In the genomic region with DNA sequence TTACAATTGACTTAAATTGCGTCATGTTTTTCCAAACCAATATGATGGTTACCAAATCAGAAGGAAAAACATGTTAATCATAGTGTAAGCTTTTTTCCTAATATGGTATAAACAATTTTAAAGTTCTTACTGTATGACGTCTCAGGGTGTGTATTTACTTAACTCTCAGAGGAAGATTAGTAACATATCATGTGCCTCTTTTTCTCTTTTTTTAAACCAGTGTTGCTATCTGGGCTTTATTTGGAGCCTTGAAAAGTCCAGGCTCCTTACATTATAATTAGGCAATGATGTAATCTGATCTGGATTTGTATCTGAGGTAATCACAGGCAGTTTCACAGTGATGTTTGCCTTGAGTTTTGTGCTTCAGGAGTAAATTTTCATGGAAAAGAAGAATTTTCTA, we compare ENCODE assay signal across 13 cellular contexts. TPM values are rescaled to one million over a fixed set of nuclear protein-coding genes. Genes with fewer than 3 reads are reported as not detected.
DNase-seq lines count a peak whose midpoint lies in the region; ATAC-seq, FAIRE-seq and TF ChIP-seq lines count a peak whose summit lies in the region.
"Had no signal": no experiment of that assay in that cellular context is flagged by ENCODE, and none has a peak within 500 bp of the region (broad histone marks: within the 10 kb centered on the region; RNA-seq: fewer than 3 reads in every experiment).

No MANE protein-coding gene starts in this region.

- H3K27ac ChIP-seq in left ventricle myocardium inferior (replicated peaks) (no peak overlapping the region), astrocyte (ENCODE audit: low read depth, low read length) (peak overlapping the region; percentile 92), hepatocyte (peak overlapping the region; percentile 64), aorta (ENCODE audit: low read depth in 1 of 2, low read length in 2 of 2) (no peak overlapping the region)
- H3K27ac ChIP-seq: BLaER1 treated with 17β-estradiol and CSF1 and Interleukin-3, amounts not matched to agents 10 nM and 100 nM; neutrophil had no signal

- no peaks in the 10 kb centered on the region for H3K9me2 ChIP-seq in hepatocyte (replicated peaks; ENCODE audit: insufficient read depth)

- H3K9ac ChIP-seq in astrocyte (ENCODE audit: low read length): peak overlapping the region; percentile 70
- H3K9ac ChIP-seq: BLaER1 treated with 17β-estradiol and CSF1 and Interleukin-3, amounts not matched to agents 10 nM and 100 nM had no signal

- H3K4me2 ChIP-seq in astrocyte (ENCODE audit: low read length): peak overlapping the region; percentile 42
- H3K4me2 ChIP-seq in hepatocyte: no peak overlapping the region
- H3K4me2 ChIP-seq: BLaER1 treated with 17β-estradiol and CSF1 and Interleukin-3, amounts not matched to agents 10 nM and 100 nM had no signal

- peak; percentile 66 for ATAC-seq in Right ventricle myocardium superior (ENCODE audit: poor library complexity)
- peak; percentile 83 for ATAC-seq in aorta (ENCODE audit: low FRiP score)
- ATAC-seq in GM19467 (IDR thresholded peaks at IDR 0.05; ENCODE audit: unreplicated experiment): no peak
- ATAC-seq: T-cell had no signal

- FAIRE-seq in astrocyte (lab: Jason Lieb, UNC): peak; percentile 29

- H2AFZ ChIP-seq in astrocyte (ENCODE audit: low read depth, low read length) (no peak overlapping the region), hepatocyte (no peak overlapping the region)

- H3K4me3 ChIP-seq in left ventricle myocardium inferior (no peak overlapping the region), astrocyte (ENCODE audit: insufficient read depth, low read depth, low read length) (no peak overlapping the region), hepatocyte (no peak overlapping the region), aorta (ENCODE audit: low read length in 2 of 2) (no peak overlapping the region)
- H3K4me3 ChIP-seq: BLaER1 treated with 17β-estradiol and CSF1 and Interleukin-3, amounts not matched to agents 10 nM and 100 nM had no signal

- no peaks in the 10 kb centered on the region for H3K36me3 Mint-ChIP-seq in astrocyte (ENCODE audit: low read depth, unreplicated experiment)
- H3K36me3 Mint-ChIP-seq: T-cell had no signal

- intact Hi-C loops in Right ventricle myocardium superior (cut with DNase I) (no loop called here), left ventricle myocardium inferior (cut with micrococcal nuclease) (no loop called here), aorta (cut with DNase I) (no loop called here)

- H3K79me2 ChIP-seq in astrocyte (ENCODE audit: insufficient read depth, low read length) (no peaks in the 10 kb centered on the region), hepatocyte (no peaks in the 10 kb centered on the region)

- no peaks in the 10 kb centered on the region for H3K27me3 ChIP-seq in left ventricle myocardium inferior (ENCODE audit: low read depth)
- no peaks in the 10 kb centered on the region for H3K27me3 ChIP-seq in astrocyte (ENCODE audit: insufficient read depth, low read length)
- H3K27me3 ChIP-seq in hepatocyte: no peaks in the 10 kb centered on the region
- H3K27me3 ChIP-seq in aorta (ENCODE audit: control insufficient read depth in 1 of 2, insufficient read depth in 2 of 2, low read length in 1 of 2): no peaks in the 10 kb centered on the region
- H3K27me3 ChIP-seq: BLaER1 treated with 17β-estradiol and CSF1 and Interleukin-3, amounts not matched to agents 10 nM and 100 nM; neutrophil had no signal

- DNase-seq in Right ventricle myocardium superior (no peak), left ventricle myocardium inferior (no peak), astrocyte (ENCODE audit: low read depth) (peak; percentile 95), hepatocyte (ENCODE audit: low spot score) (peak; percentile 60), aorta (no peak), NOMO-1 treated with dmso at 0.1 percent for 144 hours (lab: John Stamatoyannopoulos, UW; ENCODE audit: unreplicated experiment) (no peak), G401 (ENCODE audit: low spot score) (no peak)
- DNase-seq: NCI-H2107, T-cell had no signal

- in situ Hi-C loops in G401 (cut with HindIII; ENCODE audit: low sequenced_read_pairs): no loop called here

- no peaks in the 10 kb centered on the region for H3K4me1 Mint-ChIP-seq in astrocyte (ENCODE audit: low read depth, unreplicated experiment)
- H3K4me1 Mint-ChIP-seq: central memory CD8-positive, alpha-beta T cell; T-cell had no signal

- no peak overlapping the region for H3K4me3 Mint-ChIP-seq in astrocyte (ENCODE audit: unreplicated experiment)
- H3K4me3 Mint-ChIP-seq: central memory CD8-positive, alpha-beta T cell; T-cell had no signal

- TF ChIP-seq CTCF in left ventricle myocardium inferior (IDR thresholded peaks at IDR 0.05; ENCODE audit: borderline replicate concordance) (no peak), astrocyte (IDR thresholded peaks at IDR 0.05; ENCODE audit: insufficient read depth, low read depth, low read length) (no peak), hepatocyte (IDR thresholded peaks at IDR 0.05; ENCODE audit: poor library complexity) (no peak)

- H3K27ac Mint-ChIP-seq in astrocyte (ENCODE audit: unreplicated experiment): peak overlapping the region; percentile 84
- H3K27ac Mint-ChIP-seq: T-cell had no signal

- H3K27me3 Mint-ChIP-seq in astrocyte (ENCODE audit: low read depth, unreplicated experiment): peaks cover 2% of the 10 kb centered on the region

- H3K9me3 ChIP-seq in left ventricle myocardium inferior (replicated peaks): no peaks in the 10 kb centered on the region
- H3K9me3 ChIP-seq in astrocyte (ENCODE audit: insufficient read depth, low read depth, low read length): no peaks in the 10 kb centered on the region
- no peaks in the 10 kb centered on the region for H3K9me3 ChIP-seq in hepatocyte (ENCODE audit: low read depth)
- no peaks in the 10 kb centered on the region for H3K9me3 ChIP-seq in aorta (ENCODE audit: control insufficient read depth, low read length)
- H3K9me3 ChIP-seq: neutrophil had no signal

- H3K9me3 Mint-ChIP-seq in astrocyte (ENCODE audit: unreplicated experiment): peaks cover 9% of the 10 kb centered on the region
- H3K9me3 Mint-ChIP-seq: central memory CD8-positive, alpha-beta T cell; T-cell had no signal

- WGBS in hepatocyte (ENCODE audit: low lambda C conversion rate, missing lambda C conversion rate): 9% methylated on average over 2 of the region's 2 CpGs
- 0 to 2% methylated on average over 2 of the region's 2 CpGs for WGBS in aorta, 2 donors

- H4K20me1 ChIP-seq in astrocyte (ENCODE audit: insufficient read depth, low read length) (no peaks in the 10 kb centered on the region), hepatocyte (ENCODE audit: insufficient read depth, poor library complexity, severe bottlenecking) (no peaks in the 10 kb centered on the region)
- H4K20me1 ChIP-seq: BLaER1 treated with 17β-estradiol and CSF1 and Interleukin-3, amounts not matched to agents 10 nM and 100 nM had no signal

- H3K36me3 ChIP-seq in left ventricle myocardium inferior: no peaks in the 10 kb centered on the region
- H3K36me3 ChIP-seq in astrocyte (ENCODE audit: insufficient read depth, low read length): no peaks in the 10 kb centered on the region
- no peaks in the 10 kb centered on the region for H3K36me3 ChIP-seq in hepatocyte (replicated peaks; ENCODE audit: insufficient read depth, low read depth)
- no peaks in the 10 kb centered on the region for H3K36me3 ChIP-seq in aorta (ENCODE audit: control insufficient read depth in 1 of 2, insufficient read depth in 2 of 2, low read length in 1 of 2)
- H3K36me3 ChIP-seq: BLaER1 treated with 17β-estradiol and CSF1 and Interleukin-3, amounts not matched to agents 10 nM and 100 nM; neutrophil had no signal

- no peaks in the 10 kb centered on the region for H3K4me1 ChIP-seq in left ventricle myocardium inferior
- peaks cover 11% of the 10 kb centered on the region for H3K4me1 ChIP-seq in astrocyte (ENCODE audit: insufficient read depth, low read length)
- no peaks in the 10 kb centered on the region for H3K4me1 ChIP-seq in hepatocyte (ENCODE audit: insufficient read depth)
- H3K4me1 ChIP-seq in aorta (ENCODE audit: control insufficient read depth in 1 of 2, insufficient read depth in 2 of 2, low read length in 2 of 2): no peaks in the 10 kb centered on the region
- H3K4me1 ChIP-seq: BLaER1 treated with 17β-estradiol and CSF1 and Interleukin-3, amounts not matched to agents 10 nM and 100 nM had no signal

RNA-seq across cellular contexts. Expression of a gene that starts 20.4 kb away (rescaled TPM):
- total RNA-seq in Right ventricle myocardium superior (10.8 TPM), left ventricle myocardium inferior (10.9 TPM), astrocyte (21.4 and 22.3 TPM in 2 replicates), hepatocyte (37.2 and 37.7 TPM in 2 replicates), aorta (10 to 100 TPM; 55.9 to 59.2 TPM)
- polyA plus RNA-seq in hepatocyte (15.5 and 20.2 TPM in 2 replicates), aorta (10 to 100 TPM; 24.8 to 47.1 TPM)
- total RNA-seq in G401 (2014; rRNA removed; shearing (Covaris generic)): 26.7 and 32.7 TPM in 2 replicates

Comparison
In these comparisons a context has a peak if more than half of its experiments do, and no peak if none do; other contexts are left out.
1. DNase-seq: peak in astrocyte (single experiment) and hepatocyte (single experiment); none in Right ventricle myocardium superior (single experiment), left ventricle myocardium inferior (single experiment), aorta (0 of 2), NOMO-1 treated with dmso at 0.1 percent for 144 hours (single experiment) and G401 (single experiment).
2. H3K27ac ChIP-seq: peak in astrocyte (single experiment) and hepatocyte (single experiment); none in left ventricle myocardium inferior (single experiment) and aorta (0 of 2).